ENCODE assay signal across 12 cellular contexts in genomic region chr10:129958118-129958685, GRCh38. TPM values are rescaled to one million over a fixed set of nuclear protein-coding genes. Genes with fewer than 3 reads are reported as not detected.
DNase-seq lines count a peak whose midpoint lies in the region; ATAC-seq, FAIRE-seq and TF ChIP-seq lines count a peak whose summit lies in the region.
"Had no signal": no experiment of that assay in that cellular context is flagged by ENCODE, and none has a peak within 500 bp of the region (broad histone marks: within the 10 kb centered on the region; RNA-seq: fewer than 3 reads in every experiment).

No MANE protein-coding gene starts in this region.

- TF ChIP-seq POLR2A in GM12891 (IDR thresholded peaks at IDR 0.05; ENCODE audit: low read depth, low read length) = no peak

- ATAC-seq in natural killer cell (no peak), HG03175 (IDR thresholded peaks at IDR 0.05; ENCODE audit: unreplicated experiment) (no peak), GM18867 (IDR thresholded peaks at IDR 0.05; ENCODE audit: unreplicated experiment) (no peak), GM21528 (IDR thresholded peaks at IDR 0.05; ENCODE audit: low FRiP score, unreplicated experiment) (no peak)

- no peaks in the 10 kb centered on the region for H3K9me3 Mint-ChIP-seq in dendritic cell treated with granulocyte-macrophage colony-stimulating factor and Interleukin-4, amounts not matched to agents 40 ng/mL and 50 ng/mL, for 4 days
- H3K9me3 Mint-ChIP-seq in natural killer cell = no peaks in the 10 kb centered on the region

- H3K27me3 ChIP-seq in BE2C = no peaks in the 10 kb centered on the region

- intact Hi-C loops in dendritic cell treated with granulocyte-macrophage colony-stimulating factor and Interleukin-4, amounts not matched to agents 40 ng/mL and 50 ng/mL, for 4 days (cut with micrococcal nuclease) = no loop called here
- intact Hi-C loops in natural killer cell (cut with micrococcal nuclease) = no loop called here

- H3K9me3 ChIP-seq in BE2C = no peaks in the 10 kb centered on the region
- H3K9me3 ChIP-seq: testis had no signal

- TF ChIP-seq CTCF in BE2C (IDR thresholded peaks at IDR 0.05; ENCODE audit: low read depth, low read length) (peak; percentile 37; the same call in 1 of the 2 replicates), natural killer cell (IDR thresholded peaks at IDR 0.05) (no peak)

- H3K27me3 Mint-ChIP-seq in dendritic cell treated with granulocyte-macrophage colony-stimulating factor and Interleukin-4, amounts not matched to agents 40 ng/mL and 50 ng/mL, for 4 days = peaks cover 82% of the 10 kb centered on the region
- H3K27me3 Mint-ChIP-seq in natural killer cell (ENCODE audit: low read depth in 2 of 2) = peaks cover 58 to 83% of the 10 kb centered on the region in 2 donors

- H3K4me3 Mint-ChIP-seq in dendritic cell treated with granulocyte-macrophage colony-stimulating factor and Interleukin-4, amounts not matched to agents 40 ng/mL and 50 ng/mL, for 4 days = peak overlapping the region; percentile 9
- peak overlapping the region; percentile 29 for H3K4me3 Mint-ChIP-seq in natural killer cell

- H3K4me3 ChIP-seq in BE2C (ENCODE audit: low read depth, low read length) = no peak overlapping the region

- peaks cover 25% of the 10 kb centered on the region for H3K4me1 ChIP-seq in BE2C
- H3K4me1 ChIP-seq: testis had no signal

- H3K4me1 Mint-ChIP-seq in dendritic cell treated with granulocyte-macrophage colony-stimulating factor and Interleukin-4, amounts not matched to agents 40 ng/mL and 50 ng/mL, for 4 days (ENCODE audit: low read depth) = peaks cover 8% of the 10 kb centered on the region
- H3K4me1 Mint-ChIP-seq in natural killer cell = peaks cover 18 to 19% of the 10 kb centered on the region in 2 donors

- no peak overlapping the region for H3K27ac Mint-ChIP-seq in dendritic cell treated with granulocyte-macrophage colony-stimulating factor and Interleukin-4, amounts not matched to agents 40 ng/mL and 50 ng/mL, for 4 days
- H3K27ac Mint-ChIP-seq in natural killer cell = no peak overlapping the region

- no peak for FAIRE-seq in GM12891 (lab: Jason Lieb, UNC)

- DNase-seq in BE2C (no peak), GF-D8 (lab: John Stamatoyannopoulos, UW) (peak; percentile 30), natural killer cell (no peak), GM12891 (ENCODE audit: insufficient read length, low spot score) (no peak)
- DNase-seq: activated naive CD4-positive, alpha-beta T cell; HCEC 1CT; SHP77; testis had no signal

- no peaks in the 10 kb centered on the region for H3K36me3 Mint-ChIP-seq in dendritic cell treated with granulocyte-macrophage colony-stimulating factor and Interleukin-4, amounts not matched to agents 40 ng/mL and 50 ng/mL, for 4 days (ENCODE audit: low read depth)
- peaks cover 13% of the 10 kb centered on the region for H3K36me3 Mint-ChIP-seq in natural killer cell

- peaks cover 31% of the 10 kb centered on the region for H3K36me3 ChIP-seq in BE2C

TF ChIP-seq in GM12891, 5 proteins besides CTCF, POLR2A, EP300 and RAD21:
- TF ChIP-seq SPI1 (IDR thresholded peaks at IDR 0.05; ENCODE audit: low read depth, low read length) (no peak), POU2F2 (IDR thresholded peaks at IDR 0.05; ENCODE audit: low read depth, low read length) (no peak)

RNA-seq across cellular contexts. Expression of gene EBF3, which starts 5.9 kb away (rescaled TPM):
- polyA plus RNA-seq in BE2C (2012; ENCODE audit: insufficient read depth, insufficient read length, low read depth) = 16.9 TPM
- total RNA-seq in natural killer cell = not detected
- not detected for polyA plus RNA-seq in GM12891 (2012; ENCODE audit: low read depth, missing spikeins)
